ENCODE assay signal across 9 cellular contexts in the genomic region with DNA sequence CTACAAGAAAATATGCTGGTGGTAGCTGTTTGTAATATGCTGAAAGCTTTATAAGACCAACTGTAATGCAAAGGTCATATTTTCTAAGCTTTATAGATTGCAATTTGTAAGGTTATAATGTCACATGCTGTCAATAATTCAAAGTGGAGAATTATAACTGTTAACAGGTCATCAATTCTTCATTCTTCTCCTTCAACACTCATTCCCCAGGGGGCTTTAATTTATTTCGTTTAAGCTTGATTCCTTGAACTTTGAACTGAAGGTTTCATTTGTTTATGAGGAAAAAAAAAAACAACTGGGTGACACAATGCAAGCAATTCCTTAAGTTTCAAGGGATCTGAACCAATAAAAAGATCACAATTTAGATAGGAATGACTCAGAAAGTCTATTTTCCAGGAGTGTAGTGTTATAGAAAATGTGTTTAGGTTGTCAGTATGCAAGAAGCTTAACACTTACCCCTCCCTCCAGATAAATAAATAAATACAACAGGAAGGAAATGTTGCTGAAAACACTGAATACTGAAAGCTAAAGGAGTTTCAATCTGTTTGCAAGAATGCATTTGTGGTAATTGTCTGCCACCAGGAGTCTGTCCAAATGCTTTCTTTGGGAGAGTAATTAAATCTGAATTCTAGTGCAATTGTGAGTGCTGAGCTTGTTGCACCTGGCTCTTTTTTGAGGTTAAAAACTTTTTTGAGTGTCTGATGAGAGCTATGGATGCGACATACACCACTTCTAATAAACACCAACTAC.
DNase-seq lines count a peak whose midpoint lies in the region; ATAC-seq and TF ChIP-seq lines count a peak whose summit lies in the region.
"Had no signal": no experiment of that assay in that cellular context is flagged by ENCODE, and none has a peak within 500 bp of the region (broad histone marks: within the 10 kb centered on the region; RNA-seq: fewer than 3 reads in every experiment).

No MANE protein-coding gene starts in this region.

- ATAC-seq in GM19463 (IDR thresholded peaks at IDR 0.05; ENCODE audit: unreplicated experiment) (peak; percentile 75), HG02885 (IDR thresholded peaks at IDR 0.05; ENCODE audit: poor library complexity, unreplicated experiment) (peak; percentile 82)

- TF ChIP-seq CTCF in GM12874 (IDR thresholded peaks at IDR 0.05; ENCODE audit: insufficient read depth, low read depth, low read length) = 0 out of 2 replicates have a peak, but pooled peaks have one; percentile 13

- DNase-seq in OCI-M1 (lab: John Stamatoyannopoulos, UW) (peak; percentile 50), NCI-H2081 (lab: John Stamatoyannopoulos, UW) (no peak), cardiac septum (ENCODE audit: low spot score) (no peak), middle frontal gyrus (ENCODE audit: extremely low spot score, low spot score) (no peak), DMS 273 (lab: John Stamatoyannopoulos, UW; ENCODE audit: unreplicated experiment) (no peak)
- DNase-seq: NCI-H82 had no signal

- intact Hi-C loops in cardiac septum (cut with DNase I) = no loop called here
